In genomic region chr1:198444792-198445191, GRCh38 we compare ENCODE assay signal across 18 cellular contexts.
A peak's percentile ranks its signal among the peaks of the same experiment; 100 is the strongest.
DNase-seq lines count a peak whose midpoint lies in the region; ATAC-seq and TF ChIP-seq lines count a peak whose summit lies in the region.
"Had no signal": no experiment of that assay in that cellular context is flagged by ENCODE, and none has a peak within 500 bp of the region (broad histone marks: within the 10 kb centered on the region; RNA-seq: fewer than 3 reads in every experiment).

No MANE protein-coding gene starts in this region.

- peaks cover 8% of the 10 kb centered on the region for H3K9me3 Mint-ChIP-seq in MCF 10A (ENCODE audit: unreplicated experiment)
- H3K9me3 Mint-ChIP-seq: CD8-positive, alpha-beta T cell had no signal

- no peak overlapping the region for H3K4me3 ChIP-seq in breast epithelium
- no peak overlapping the region for H3K4me3 ChIP-seq in astrocyte of the cerebellum (ENCODE audit: low read depth, low read length)
- no peak overlapping the region for H3K4me3 ChIP-seq in fibroblast of the aortic adventitia (ENCODE audit: low read depth, low read length)
- H3K4me3 ChIP-seq: cardiac muscle cell, sigmoid colon, tibial nerve had no signal

- no TSS peak for BruUV-seq in MCF 10A (replicated peaks; lab: Mats Ljungman, UMichigan)

- H3K27ac Mint-ChIP-seq in MCF 10A (ENCODE audit: low read depth, unreplicated experiment): peak overlapping the region; percentile 85
- H3K27ac Mint-ChIP-seq: CD8-positive, alpha-beta T cell had no signal

- H3K9me3 ChIP-seq in breast epithelium: no peaks in the 10 kb centered on the region
- H3K9me3 ChIP-seq: sigmoid colon, tibial nerve had no signal

- no peak for TF ChIP-seq POLR2A in breast epithelium (IDR thresholded peaks at IDR 0.05)

- in situ Hi-C loops in astrocyte of the cerebellum (cut with HindIII; ENCODE audit: low sequenced_read_pairs): no loop called here

- CTCF ChIA-PET in MCF 10A (lab: Yijun Ruan, JAX): interaction anchor here (0.7 to 0.9 kb wide), 2 partner anchors 103 to 233 kb away, joined by 3 read pairs; no protein-coding TSS in a partner anchor

- H3K4me3 Mint-ChIP-seq in MCF 10A (ENCODE audit: unreplicated experiment): no peak overlapping the region
- H3K4me3 Mint-ChIP-seq: CD8-positive, alpha-beta T cell had no signal

- no peak for ATAC-seq in GM21526 (IDR thresholded peaks at IDR 0.05; ENCODE audit: low FRiP score, unreplicated experiment)
- ATAC-seq: CD8-positive, alpha-beta T cell had no signal

- no peak for TF ChIP-seq CTCF in MCF 10A (IDR thresholded peaks at IDR 0.05; ENCODE audit: unreplicated experiment)
- TF ChIP-seq CTCF in breast epithelium (IDR thresholded peaks at IDR 0.05): no peak
- TF ChIP-seq CTCF in astrocyte of the cerebellum (IDR thresholded peaks at IDR 0.05; ENCODE audit: low read depth, low read length, missing control alignments): no peak
- TF ChIP-seq CTCF in fibroblast of the aortic adventitia (IDR thresholded peaks at IDR 0.05; ENCODE audit: insufficient read depth, low read length): no peak

- no peaks in the 10 kb centered on the region for H3K36me3 Mint-ChIP-seq in MCF 10A (ENCODE audit: insufficient read depth, unreplicated experiment)
- H3K36me3 Mint-ChIP-seq: CD8-positive, alpha-beta T cell had no signal

- no peaks in the 10 kb centered on the region for H3K27me3 Mint-ChIP-seq in MCF 10A (ENCODE audit: insufficient read depth, unreplicated experiment)

- no peak overlapping the region for H3K27ac ChIP-seq in breast epithelium
- H3K27ac ChIP-seq: 22Rv1, cardiac muscle cell, sigmoid colon, tibial nerve had no signal

- H3K36me3 ChIP-seq in breast epithelium: no peaks in the 10 kb centered on the region
- H3K36me3 ChIP-seq: cardiac muscle cell, sigmoid colon, tibial nerve had no signal

- DNase-seq in MCF 10A (ENCODE audit: unreplicated experiment): peak; percentile 63
- DNase-seq in breast epithelium (ENCODE audit: low spot score in 2 of 2): no peak
- peak; percentile 58 for DNase-seq in astrocyte of the cerebellum (ENCODE audit: low read depth)
- peak; percentile 91 for DNase-seq in fibroblast of the aortic adventitia (ENCODE audit: low read depth)
- DNase-seq in stromal cell of bone marrow (ENCODE audit: low read depth): peak; percentile 77
- no peak for DNase-seq in NCI-H2227 treated with DMSO at 0.1 percent for 48 hours (lab: John Stamatoyannopoulos, UW)
- no peak for DNase-seq in RKO (ENCODE audit: low spot score)
- DNase-seq: activated CD4-positive, CD25-positive, alpha-beta regulatory T cell treated with anti-CD3 and anti-CD28 coated beads, Interleukin-2, amount 50 U/mL, for 72 hours; activated naive CD4-positive, alpha-beta T cell; CD8-positive, alpha-beta T cell; NCI-H1105; NCI-H2171; SHP77 treated with DMSO at 0.1 percent for 48 hours; sigmoid colon had no signal

- H3K4me1 Mint-ChIP-seq in MCF 10A (ENCODE audit: insufficient read depth, unreplicated experiment): peaks cover 33% of the 10 kb centered on the region

- H3K27me3 ChIP-seq in breast epithelium: no peaks in the 10 kb centered on the region
- H3K27me3 ChIP-seq: cardiac muscle cell, sigmoid colon, tibial nerve had no signal

- intact Hi-C loops in MCF 10A (cut with micrococcal nuclease) (loop anchor here (5.0 kb wide), 1 partner anchor 187 kb away; no protein-coding TSS in a partner anchor), breast epithelium (cut with DNase I; ENCODE audit: low total_unique reads) (loop anchor here (5.0 kb wide), 1 partner anchor 178 kb away; no protein-coding TSS in a partner anchor)

- POLR2A ChIA-PET in MCF 10A (lab: Yijun Ruan, JAX): interaction anchor here (0.7 to 4.4 kb wide), 12 partner anchors 10 to 669 kb away, joined by 3 to 44 read pairs (median 4); partner anchors contain the start of gene NEK7

- no peaks in the 10 kb centered on the region for H3K4me1 ChIP-seq in breast epithelium
- H3K4me1 ChIP-seq: sigmoid colon, tibial nerve had no signal

Comparison
In these comparisons a context has a peak if more than half of its experiments do, and no peak if none do; other contexts are left out.
1. DNase-seq: peak in MCF 10A (single experiment), astrocyte of the cerebellum (single experiment), fibroblast of the aortic adventitia (single experiment) and stromal cell of bone marrow (single experiment); none in breast epithelium (0 of 2), NCI-H2227 treated with DMSO at 0.1 percent for 48 hours (single experiment) and RKO (single experiment).